Comparison of ENCODE assay signal across 8 cellular contexts in genomic region chr2:175366814-175367213, GRCh38.
DNase-seq lines count a peak whose midpoint lies in the region; ATAC-seq, FAIRE-seq and TF ChIP-seq lines count a peak whose summit lies in the region.

No MANE protein-coding gene starts in this region.

- H3K4me3 ChIP-seq in colonic mucosa, result no peak overlapping the region
- H3K4me3 ChIP-seq in lower lobe of right lung, result no peak overlapping the region
- H3K4me3 ChIP-seq in uterus, result no peak overlapping the region

- H3K36me3 ChIP-seq in colonic mucosa (no peaks in the 10 kb centered on the region), lower lobe of right lung (no peaks in the 10 kb centered on the region), uterus (no peaks in the 10 kb centered on the region)

- no peak for TF ChIP-seq POLR2A in uterus (IDR thresholded peaks at IDR 0.05)

- TF ChIP-seq CTCF in colonic mucosa (IDR thresholded peaks at IDR 0.05) (peak; percentile 63), lower lobe of right lung (IDR thresholded peaks at IDR 0.05) (peak; percentile 58), uterus (IDR thresholded peaks at IDR 0.05) (peak; percentile 24 to 36 (median 29))

- no peak overlapping the region for H3K9ac ChIP-seq in colonic mucosa (ENCODE audit: low read depth in 2 of 2, low read length in 2 of 2)

- H3K27ac ChIP-seq in colonic mucosa (no peak overlapping the region), lower lobe of right lung (no peak overlapping the region), uterus (no peak overlapping the region)

- FAIRE-seq in RCC 7860 (lab: Jason Lieb, UNC), result no peak

- H3K4me1 ChIP-seq in colonic mucosa (no peaks in the 10 kb centered on the region), lower lobe of right lung (no peaks in the 10 kb centered on the region), uterus (no peaks in the 10 kb centered on the region)

- intact Hi-C loops in colonic mucosa (cut with DNase I), result loop anchor here (2.0 to 5.0 kb wide), 2 partner anchors 320 to 724 kb away; no protein-coding TSS in a partner anchor
- intact Hi-C loops in lower lobe of right lung (cut with DNase I), result no loop called here
- intact Hi-C loops in uterus (cut with DNase I; ENCODE audit: low total_unique reads), result no loop called here

- ATAC-seq in GM21423 (IDR thresholded peaks at IDR 0.05; ENCODE audit: unreplicated experiment) (peak; percentile 58), lower lobe of right lung (peak; percentile 71 to 72)

- H3K9me3 ChIP-seq in colonic mucosa, result no peaks in the 10 kb centered on the region
- no peaks in the 10 kb centered on the region for H3K9me3 ChIP-seq in lower lobe of right lung
- H3K9me3 ChIP-seq in uterus, result no peaks in the 10 kb centered on the region

- DNase-seq in DMS153 (lab: John Stamatoyannopoulos, UW), result peak; percentile 23
- peak; percentile 58 for DNase-seq in LoVo (ENCODE audit: low spot score)
- DNase-seq in RCC 7860 (ENCODE audit: low spot score), result peak; percentile 50
- DNase-seq in colonic mucosa, result peak; percentile 22
- DNase-seq in lower lobe of right lung, result no peak
- DNase-seq in uterus, result no peak
- DNase-seq in GDM1 (lab: John Stamatoyannopoulos, UW), result no peak

- H3K27me3 ChIP-seq in colonic mucosa, result no peaks in the 10 kb centered on the region
- peaks cover 9% of the 10 kb centered on the region for H3K27me3 ChIP-seq in lower lobe of right lung (ENCODE audit: low read depth)
- no peaks in the 10 kb centered on the region for H3K27me3 ChIP-seq in uterus

Comparison
In these comparisons a context has a peak if more than half of its experiments do, and no peak if none do; other contexts are left out.
1. DNase-seq: peak in DMS153 (single experiment), LoVo (single experiment), RCC 7860 (single experiment) and colonic mucosa (single experiment); none in lower lobe of right lung (single experiment), uterus (0 of 2) and GDM1 (single experiment).
2. Peak in every context shown above with its lines, with median percentiles within 50 percentile points of each other: CTCF ChIP-seq.